Comparison of ENCODE assay signal across 12 cellular contexts in the genomic region with DNA sequence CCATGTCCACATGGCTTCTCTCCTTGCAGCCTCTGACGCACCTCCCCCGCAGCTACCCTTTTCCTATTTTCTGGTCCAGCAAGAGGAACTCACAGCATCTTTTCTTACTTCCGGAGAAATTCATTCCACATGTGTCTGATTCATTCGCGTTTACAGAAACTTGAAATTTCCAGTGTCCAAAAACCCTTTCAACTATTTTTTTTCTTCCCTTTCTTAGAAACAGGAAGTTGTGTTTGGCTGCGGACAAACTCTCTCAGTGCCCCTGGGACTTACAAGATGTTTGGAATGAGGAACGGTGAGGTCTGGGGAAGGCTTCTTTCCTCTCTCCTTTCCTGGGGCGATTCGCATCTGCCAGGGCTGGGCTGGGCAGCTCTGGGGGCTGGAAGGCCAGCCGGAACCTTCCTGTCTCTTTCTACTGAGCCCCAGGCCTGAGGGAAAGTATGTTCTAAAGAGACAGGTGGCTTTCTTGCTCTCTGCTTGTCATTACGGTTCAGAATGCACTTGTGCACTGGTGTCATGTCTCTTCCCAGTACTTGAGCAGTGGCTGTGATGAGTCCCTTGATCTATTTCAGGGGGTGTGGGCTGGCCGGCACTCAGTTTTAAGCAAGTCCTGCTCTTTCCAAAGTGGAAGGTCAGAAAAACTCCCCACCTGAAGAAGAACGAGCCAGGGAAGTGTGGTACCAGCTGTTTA. TPM values are rescaled to one million over a fixed set of nuclear protein-coding genes. Genes with fewer than 3 reads are reported as not detected.
A peak's percentile ranks its signal among the peaks of the same experiment; 100 is the strongest.
DNase-seq lines count a peak whose midpoint lies in the region; ATAC-seq and TF ChIP-seq lines count a peak whose summit lies in the region.
"Had no signal": no experiment of that assay in that cellular context is flagged by ENCODE, and none has a peak within 500 bp of the region (broad histone marks: within the 10 kb centered on the region; RNA-seq: fewer than 3 reads in every experiment).

No MANE protein-coding gene starts in this region.

- ATAC-seq in upper lobe of right lung = no peak
- ATAC-seq: foreskin keratinocyte had no signal

- peak overlapping the region; percentile 17 to 23 for H3K27ac ChIP-seq in right atrium auricular region
- H3K27ac ChIP-seq in upper lobe of right lung = peak overlapping the region; percentile 58
- H3K27ac ChIP-seq: foreskin keratinocyte had no signal

- H3K9me3 ChIP-seq in right atrium auricular region (no peaks in the 10 kb centered on the region), upper lobe of right lung (no peaks in the 10 kb centered on the region)

- DNase-seq in KBM-7 (peak; percentile 82), astrocyte of the cerebellum (ENCODE audit: low read depth) (peak; percentile 33), right atrium auricular region (ENCODE audit: low spot score) (no peak), upper lobe of right lung (no peak), dermis blood vessel endothelial cell (no peak), HEK293T (ENCODE audit: extremely low spot score) (no peak), inferior parietal cortex (ENCODE audit: extremely low spot score) (no peak)
- DNase-seq in activated CD4-positive, alpha-beta T cell treated with anti-CD3 and anti-CD28 coated beads, Interleukin-2, amount 50 U/mL, for 1 hour = no peak
- DNase-seq: midbrain, NCI-H1417 had no signal

- TF ChIP-seq CTCF in astrocyte of the cerebellum (IDR thresholded peaks at IDR 0.05; ENCODE audit: low read depth, low read length, missing control alignments) (no peak), right atrium auricular region (IDR thresholded peaks at IDR 0.05) (no peak), upper lobe of right lung (IDR thresholded peaks at IDR 0.05) (no peak)

- H3K4me1 ChIP-seq in right atrium auricular region = peaks cover 0 to 35% of the 10 kb centered on the region in 2 donors
- peaks cover 10% of the 10 kb centered on the region for H3K4me1 ChIP-seq in upper lobe of right lung
- H3K4me1 ChIP-seq: foreskin keratinocyte had no signal

- POLR2A ChIA-PET in HEK293T (lab: Yijun Ruan, JAX) = no interaction called here

- intact Hi-C loops in upper lobe of right lung (cut with DNase I) = no loop called here

- H3K4me3 ChIP-seq in astrocyte of the cerebellum (ENCODE audit: low read depth, low read length) (no peak overlapping the region), right atrium auricular region (no peak overlapping the region), upper lobe of right lung (no peak overlapping the region)

- H3K27me3 ChIP-seq in right atrium auricular region (no peaks in the 10 kb centered on the region), upper lobe of right lung (no peaks in the 10 kb centered on the region)

- in situ Hi-C loops in KBM-7 (cut with MboI; ENCODE audit: low pct_unique_long_range_greater_than_20kb, low sequenced_read_pairs) = no loop called here
- in situ Hi-C loops in astrocyte of the cerebellum (cut with HindIII; ENCODE audit: low sequenced_read_pairs) = no loop called here

- CTCF ChIA-PET in HEK293T (lab: Yijun Ruan, JAX) = interaction anchor here (0.8 kb wide), 1 partner anchor 15 kb away, joined by 3 read pairs; no protein-coding TSS in a partner anchor

- H3K36me3 ChIP-seq in right atrium auricular region (no peaks in the 10 kb centered on the region), upper lobe of right lung (no peaks in the 10 kb centered on the region)

TF ChIP-seq in HEK293T, 16 proteins besides CTCF, POLR2A, EP300 and RAD21:
- TF ChIP-seq FOXM1 (IDR thresholded peaks at IDR 0.05; ENCODE audit: borderline replicate concordance) = no peak
- no peak for TF ChIP-seq ZNF384 (IDR thresholded peaks at IDR 0.05)
- no peak for TF ChIP-seq SP1 (IDR thresholded peaks at IDR 0.05)
- no peak for TF ChIP-seq SUZ12 (IDR thresholded peaks at IDR 0.05)
- TF ChIP-seq ELF4 (IDR thresholded peaks at IDR 0.05) = no peak

RNA-seq across cellular contexts. Expression of gene ADAMTS8, which starts 27.5 kb away (rescaled TPM):
- total RNA-seq in right atrium auricular region (1 to 10 TPM; 2.5 to 7.8 TPM), upper lobe of right lung (39.1 TPM), dermis blood vessel endothelial cell (not detected in 2 replicates)
- total RNA-seq: foreskin keratinocyte, OCI-LY7 had no signal

RNA-seq across cellular contexts. Expression of gene ADAMTS15, which starts 47.5 kb away (rescaled TPM):
- total RNA-seq in right atrium auricular region = 10 to 100 TPM; 17.5 to 21.2 TPM
- total RNA-seq in upper lobe of right lung = 8.2 TPM
- 2.7 and 4.6 TPM in 2 replicates for total RNA-seq in dermis blood vessel endothelial cell
- total RNA-seq: OCI-LY7 had no signal

Comparison
In these comparisons a context has a peak if more than half of its experiments do, and no peak if none do; other contexts are left out.
1. DNase-seq: peak in KBM-7 (single experiment) and astrocyte of the cerebellum (single experiment); none in right atrium auricular region (single experiment), upper lobe of right lung (single experiment), activated CD4-positive, alpha-beta T cell treated with anti-CD3 and anti-CD28 coated beads, Interleukin-2, amount 50 U/mL, for 1 hour (single experiment), dermis blood vessel endothelial cell (single experiment), HEK293T (single experiment) and inferior parietal cortex (single experiment).